8 cellular contexts compared by ENCODE assay signal in genomic region chr7:6590645-6591110, GRCh38. TPM values are rescaled to one million over a fixed set of nuclear protein-coding genes. Genes with fewer than 3 reads are reported as not detected.
DNase-seq lines count a peak whose midpoint lies in the region; ATAC-seq and TF ChIP-seq lines count a peak whose summit lies in the region.

No MANE protein-coding gene starts in this region.

- H3K4me2 ChIP-seq in Karpas-422 (ENCODE audit: low read depth, low read length, poor library complexity, severe bottlenecking): peak overlapping the region; percentile 84

- intact Hi-C loops in activated naive CD4-positive, alpha-beta T cell treated with anti-CD3 and anti-CD28 coated beads for 36 hours (cut with micrococcal nuclease): loop anchor here (1.0 to 5.0 kb wide), 5 partner anchors 13 to 733 kb away; partner anchors contain the start of genes ZDHHC4, ZNF12 and ZNF316
- intact Hi-C loops in mucosa of descending colon (cut with DNase I, micrococcal nuclease): no loop called here

- H3K36me3 ChIP-seq in Karpas-422 (ENCODE audit: insufficient read depth, low read length): peaks cover 18% of the 10 kb centered on the region; the same call in 1 of the 2 replicates
- peaks cover 7% of the 10 kb centered on the region for H3K36me3 ChIP-seq in mucosa of descending colon (ENCODE audit: low read depth)

- no peak for DNase-seq in activated naive CD4-positive, alpha-beta T cell treated with anti-CD3 and anti-CD28 coated beads for 36 hours
- no peak for DNase-seq in activated naive CD4-positive, alpha-beta T cell treated with Interleukin-2 at 50 U/mL for 16 hours
- DNase-seq in Karpas-422 (no peak), cardiac fibroblast (ENCODE audit: low read depth in 2 of 2) (no peak), mucosa of descending colon (peak in 1 of 3 donors; percentile 2), cortex of kidney (lab: John Stamatoyannopoulos, UW) (no peak), activated gamma-delta T cell (lab: John Stamatoyannopoulos, UW) (no peak)
- no peak for DNase-seq in stimulated activated CD4-positive, alpha-beta T cell treated with anti-CD3 and anti-CD28 coated beads, Interleukin-15, amount 100 ng/mL, for 24 hours

- H3K27ac ChIP-seq in Karpas-422 (ENCODE audit: low read length): peak overlapping the region; percentile 53; the same call in 1 of the 2 replicates

- H3K27me3 ChIP-seq in Karpas-422 (ENCODE audit: low read length): no peaks in the 10 kb centered on the region

- H3K4me3 Mint-ChIP-seq in activated naive CD4-positive, alpha-beta T cell treated with anti-CD3 and anti-CD28 coated beads for 36 hours: peak overlapping the region; percentile 83

- H3K4me1 Mint-ChIP-seq in activated naive CD4-positive, alpha-beta T cell treated with anti-CD3 and anti-CD28 coated beads for 36 hours (ENCODE audit: low read depth): peaks cover 22% of the 10 kb centered on the region

- no peaks in the 10 kb centered on the region; the same call in 1 of the 2 replicates for H4K20me1 ChIP-seq in Karpas-422 (ENCODE audit: insufficient read depth, low read depth, low read length)

- H3K9me3 ChIP-seq in Karpas-422 (ENCODE audit: low read length) (no peaks in the 10 kb centered on the region), mucosa of descending colon (no peaks in the 10 kb centered on the region)

- H3K9me2 ChIP-seq in Karpas-422 (replicated peaks; ENCODE audit: insufficient read depth, low read length): no peaks in the 10 kb centered on the region

- peaks cover 17% of the 10 kb centered on the region for H3K4me1 ChIP-seq in Karpas-422 (ENCODE audit: low read length)
- H3K4me1 ChIP-seq in mucosa of descending colon (ENCODE audit: low read depth): peaks cover 8% of the 10 kb centered on the region

- CTCF ChIA-PET in activated naive CD4-positive, alpha-beta T cell treated with anti-CD3 and anti-CD28 coated beads for 36 hours (lab: Charles Lee): interaction anchor here (0.6 to 3.0 kb wide), 10 partner anchors 10 to 734 kb away, joined by 3 to 9 read pairs (median 4); partner anchors contain the start of gene ZDHHC4

- H3K9ac ChIP-seq in Karpas-422 (ENCODE audit: low read length): peak overlapping the region; percentile 95

- TF ChIP-seq CTCF in cardiac fibroblast (IDR thresholded peaks at IDR 0.05; ENCODE audit: low read depth, low read length) (no peak), mucosa of descending colon (IDR thresholded peaks at IDR 0.05) (no peak)

- H3K4me3 ChIP-seq in Karpas-422 (ENCODE audit: low read length) (peak overlapping the region; percentile 81), cardiac fibroblast (replicated peaks in 1 of 2; ENCODE audit: low read depth in 2 of 2, low read length in 2 of 2) (peak overlapping the region; percentile 73 to 90), mucosa of descending colon (peak overlapping the region; percentile 58)

- peak overlapping the region; percentile 76 for H3K27ac Mint-ChIP-seq in activated naive CD4-positive, alpha-beta T cell treated with anti-CD3 and anti-CD28 coated beads for 36 hours

- no peaks in the 10 kb centered on the region for H3K9me3 Mint-ChIP-seq in activated naive CD4-positive, alpha-beta T cell treated with anti-CD3 and anti-CD28 coated beads for 36 hours

- peak overlapping the region; percentile 64; the same call in 1 of the 2 replicates for H2AFZ ChIP-seq in Karpas-422 (ENCODE audit: low read length)

- peak; percentile 48 for ATAC-seq in mucosa of descending colon

- H3K36me3 Mint-ChIP-seq in activated naive CD4-positive, alpha-beta T cell treated with anti-CD3 and anti-CD28 coated beads for 36 hours (ENCODE audit: low read depth): peaks cover 29% of the 10 kb centered on the region

- H3K79me2 ChIP-seq in Karpas-422 (ENCODE audit: low read length): peaks cover 18% of the 10 kb centered on the region

- no peaks in the 10 kb centered on the region for H3K27me3 Mint-ChIP-seq in activated naive CD4-positive, alpha-beta T cell treated with anti-CD3 and anti-CD28 coated beads for 36 hours (ENCODE audit: low read depth)

RNA-seq across cellular contexts. Expression of gene INTS15, which starts 0.9 kb away (rescaled TPM):
- 10 to 100 TPM; 24.9 to 27.5 TPM for total RNA-seq in activated naive CD4-positive, alpha-beta T cell treated with anti-CD3 and anti-CD28 coated beads for 36 hours
- 14.0 and 35.2 TPM in 2 replicates for total RNA-seq in Karpas-422 (2014; rRNA removed; shearing (Covaris generic); ENCODE audit: low replicate concordance)
- 10 to 100 TPM; 24.5 to 38.5 (median 26.2) TPM for total RNA-seq in mucosa of descending colon

RNA-seq across cellular contexts. Expression of gene ZDHHC4, which starts 13.4 kb away (rescaled TPM):
- 10 to 100 TPM; 48.1 to 49.4 TPM for total RNA-seq in activated naive CD4-positive, alpha-beta T cell treated with anti-CD3 and anti-CD28 coated beads for 36 hours
- total RNA-seq in Karpas-422 (2014; rRNA removed; shearing (Covaris generic); ENCODE audit: low replicate concordance): 48.4 and 66.1 TPM in 2 replicates
- 10 to 100 TPM; 40.4 to 55.9 (median 41.7) TPM for total RNA-seq in mucosa of descending colon

RNA-seq across cellular contexts. Expression of gene ZNF853, which starts 24.7 kb away (rescaled TPM):
- total RNA-seq in activated naive CD4-positive, alpha-beta T cell treated with anti-CD3 and anti-CD28 coated beads for 36 hours: under 1 TPM; 0.69 to 0.91 TPM
- 0.04 TPM in 1 of 2 replicates, not detected in the other for total RNA-seq in Karpas-422 (2014; rRNA removed; shearing (Covaris generic); ENCODE audit: low replicate concordance)
- total RNA-seq in mucosa of descending colon: 10 to 100 TPM in 1 of 3 donors, 1 to 10 TPM in 1, under 1 TPM in 1; 0.84 to 19.9 (median 1.4) TPM

RNA-seq across cellular contexts. Expression of gene GRID2IP, which starts 39.4 kb away (rescaled TPM):
- under 1 TPM; 0.10 to 0.12 TPM for total RNA-seq in activated naive CD4-positive, alpha-beta T cell treated with anti-CD3 and anti-CD28 coated beads for 36 hours
- not detected in 2 replicates for total RNA-seq in Karpas-422 (2014; rRNA removed; shearing (Covaris generic); ENCODE audit: low replicate concordance)
- 1 to 10 TPM in 1 of 3 donors, under 1 TPM in 2; 0.41 to 1.0 (median 0.58) TPM for total RNA-seq in mucosa of descending colon

RNA-seq across cellular contexts. Expression of gene ZNF316, which starts 46.4 kb away (rescaled TPM):
- 10 to 100 TPM; 15.8 to 17.0 TPM for total RNA-seq in activated naive CD4-positive, alpha-beta T cell treated with anti-CD3 and anti-CD28 coated beads for 36 hours
- total RNA-seq in Karpas-422 (2014; rRNA removed; shearing (Covaris generic); ENCODE audit: low replicate concordance): 9.1 and 20.3 TPM in 2 replicates
- 10 to 100 TPM; 22.3 to 40.9 (median 24.1) TPM for total RNA-seq in mucosa of descending colon
